Comparison of ENCODE assay signal across 9 cellular contexts in genomic region chr11:1303196-1303821, GRCh38. TPM values are rescaled to one million over a fixed set of nuclear protein-coding genes. Genes with fewer than 3 reads are reported as not detected.
A peak's percentile ranks its signal among the peaks of the same experiment; 100 is the strongest.
DNase-seq lines count a peak whose midpoint lies in the region; ATAC-seq and TF ChIP-seq lines count a peak whose summit lies in the region.
"Had no signal": no experiment of that assay in that cellular context is flagged by ENCODE, and none has a peak within 500 bp of the region (broad histone marks: within the 10 kb centered on the region; RNA-seq: fewer than 3 reads in every experiment).

No MANE protein-coding gene starts in this region.

- H4K8ac ChIP-seq in neuronal stem cell (ENCODE audit: low read depth, low read length) = no peak overlapping the region

- H3K4me1 Mint-ChIP-seq in endothelial cell (ENCODE audit: unreplicated experiment) = peaks cover 66% of the 10 kb centered on the region

- peaks cover 7% of the 10 kb centered on the region for H3K27me3 Mint-ChIP-seq in endothelial cell (ENCODE audit: unreplicated experiment)
- H3K27me3 Mint-ChIP-seq: activated naive CD4-positive, alpha-beta T cell treated with anti-CD3 and anti-CD28 coated beads, Interleukin-2, amount 50 U/mL, for 24 hours had no signal

- peak overlapping the region; percentile 45 for H3K9ac ChIP-seq in neuronal stem cell (ENCODE audit: low read depth, low read length, poor library complexity)

- peak overlapping the region; percentile 40 for H3K18ac ChIP-seq in neuronal stem cell (ENCODE audit: low read length)

- peak overlapping the region; percentile 82 for H3K27ac Mint-ChIP-seq in endothelial cell (ENCODE audit: unreplicated experiment)
- H3K27ac Mint-ChIP-seq: activated naive CD4-positive, alpha-beta T cell treated with anti-CD3 and anti-CD28 coated beads, Interleukin-2, amount 50 U/mL, for 24 hours had no signal

- no peak for ATAC-seq in HG03135 (IDR thresholded peaks at IDR 0.05; ENCODE audit: unreplicated experiment)
- no peak for ATAC-seq in HG03457 (IDR thresholded peaks at IDR 0.05; ENCODE audit: unreplicated experiment)

- H3K4me2 ChIP-seq in neuronal stem cell (ENCODE audit: insufficient read depth, low read length, poor library complexity, severe bottlenecking) = no peak overlapping the region

- H3K4me1 ChIP-seq in neuronal stem cell (ENCODE audit: control insufficient read depth in 2 of 2, insufficient read depth in 1 of 2, low read depth in 1 of 2, low read length in 2 of 2) = peaks cover 2 to 14% of the 10 kb centered on the region in 2 donors

- H2BK5ac ChIP-seq in neuronal stem cell (ENCODE audit: low read length) = no peak overlapping the region

- no CpG with 5 or more reads among the region's 24 CpGs for WGBS in neuronal stem cell (ENCODE audit: extremely low coverage in 2 of 2, insufficient read length in 2 of 2, insufficient replicate concordance in 1 of 2), 2 donors

- no peak overlapping the region for H2AK5ac ChIP-seq in neuronal stem cell (ENCODE audit: low read depth, low read length)

- peaks cover 26% of the 10 kb centered on the region for H3K79me1 ChIP-seq in neuronal stem cell (ENCODE audit: low read depth, low read length)

- DNase-seq in Daoy (ENCODE audit: low read depth) (peak; percentile 35), NCI-H526 treated with DMSO at 0.1 percent for 48 hours (lab: John Stamatoyannopoulos, UW) (peak; percentile 12), endothelial cell (ENCODE audit: low spot score) (peak; percentile 45), neuronal stem cell (ENCODE audit: low spot score) (no peak), NCI-H128 (lab: John Stamatoyannopoulos, UW; ENCODE audit: unreplicated experiment) (no peak), OCI-M2 (lab: John Stamatoyannopoulos, UW; ENCODE audit: unreplicated experiment) (no peak)

- no peaks in the 10 kb centered on the region for H3K27me3 ChIP-seq in neuronal stem cell (ENCODE audit: control insufficient read depth in 3 of 3, insufficient read depth in 3 of 3, low read depth in 1 of 3, low read length in 3 of 3)

- no peak overlapping the region for H3K4ac ChIP-seq in neuronal stem cell (ENCODE audit: low read length)

- peak overlapping the region; percentile 38 for H3K14ac ChIP-seq in neuronal stem cell (ENCODE audit: low read length)

- H2BK15ac ChIP-seq in neuronal stem cell (ENCODE audit: low read length) = no peak overlapping the region

- no peak overlapping the region for H2BK120ac ChIP-seq in neuronal stem cell (ENCODE audit: low read depth, low read length)

- H3K9me3 Mint-ChIP-seq in endothelial cell (ENCODE audit: unreplicated experiment) = no peaks in the 10 kb centered on the region
- H3K9me3 Mint-ChIP-seq: activated naive CD4-positive, alpha-beta T cell treated with anti-CD3 and anti-CD28 coated beads, Interleukin-2, amount 50 U/mL, for 24 hours had no signal

- H3K23ac ChIP-seq in neuronal stem cell (ENCODE audit: low read depth, low read length, poor library complexity) = no peak overlapping the region

- H3K36me3 Mint-ChIP-seq in endothelial cell (ENCODE audit: low read depth, unreplicated experiment) = no peaks in the 10 kb centered on the region
- H3K36me3 Mint-ChIP-seq: activated naive CD4-positive, alpha-beta T cell treated with anti-CD3 and anti-CD28 coated beads, Interleukin-2, amount 50 U/mL, for 24 hours had no signal

- no peak overlapping the region for H3K27ac ChIP-seq in neuronal stem cell (replicated peaks; ENCODE audit: low read length)

- H3K4me3 Mint-ChIP-seq in endothelial cell (ENCODE audit: unreplicated experiment) = peak overlapping the region; percentile 59
- H3K4me3 Mint-ChIP-seq: activated naive CD4-positive, alpha-beta T cell treated with anti-CD3 and anti-CD28 coated beads, Interleukin-2, amount 50 U/mL, for 24 hours had no signal

- H4K91ac ChIP-seq in neuronal stem cell (ENCODE audit: low read depth, low read length, poor library complexity) = no peak overlapping the region

- peak; percentile 57 for TF ChIP-seq CTCF in endothelial cell (IDR thresholded peaks at IDR 0.05; ENCODE audit: unreplicated experiment)

- no peak overlapping the region for H2BK12ac ChIP-seq in neuronal stem cell (ENCODE audit: low read length)

- no peaks in the 10 kb centered on the region for H3K9me3 ChIP-seq in neuronal stem cell (replicated peaks in 1 of 2; ENCODE audit: control insufficient read depth in 2 of 2, insufficient read depth in 1 of 2, low read depth in 1 of 2, low read length in 2 of 2)

- H3K4me3 ChIP-seq in neuronal stem cell (ENCODE audit: low read length in 2 of 2) = no peak overlapping the region

- H2AFZ ChIP-seq in neuronal stem cell (ENCODE audit: low read length) = no peak overlapping the region

- H3K36me3 ChIP-seq in neuronal stem cell (replicated peaks in 1 of 2; ENCODE audit: control insufficient read depth in 2 of 2, insufficient read depth in 2 of 2, low read length in 2 of 2) = peaks cover 2 to 28% of the 10 kb centered on the region in 2 donors

RNA-seq across cellular contexts. Expression of gene TOLLIP, which starts 6.1 kb away (rescaled TPM):
- 7.6 and 16.3 TPM in 2 replicates for total RNA-seq in Daoy (2014; rRNA removed; shearing (Covaris generic))
- total RNA-seq in endothelial cell (ENCODE audit: unreplicated experiment) = 65.3 TPM
- 16.5 TPM for polyA plus RNA-seq in neuronal stem cell (2013, experiment 1 of 2)
- polyA plus RNA-seq in neuronal stem cell (2013, experiment 2 of 2) = 15.3 TPM

Comparison
In these comparisons a context has a peak if more than half of its experiments do, and no peak if none do; other contexts are left out.
1. DNase-seq: peak in Daoy (single experiment), NCI-H526 treated with DMSO at 0.1 percent for 48 hours (single experiment) and endothelial cell (single experiment); none in neuronal stem cell (single experiment), NCI-H128 (single experiment) and OCI-M2 (single experiment).